8 cellular contexts compared by ENCODE assay signal in genomic region chr10:118341678-118342637, GRCh38. TPM values are rescaled to one million over a fixed set of nuclear protein-coding genes. Genes with fewer than 3 reads are reported as not detected.
A peak's percentile ranks its signal among the peaks of the same experiment; 100 is the strongest.
DNase-seq lines count a peak whose midpoint lies in the region; ATAC-seq and TF ChIP-seq lines count a peak whose summit lies in the region.

FAM204A (minus strand) TSS chr10:118342324; CDS start chr10:118336415, 5,909 bp downstream.

- H3K27me3 ChIP-seq in GM06990 (replicated peaks; ENCODE audit: control insufficient read depth, insufficient read depth, low read length), result no peaks in the 10 kb centered on the region

- H3K9me3 Mint-ChIP-seq in activated naive CD4-positive, alpha-beta T cell treated with anti-CD3 and anti-CD28 coated beads, Interleukin-2, amount 50 U/mL, for 24 hours, result no peaks in the 10 kb centered on the region

- peaks cover 56% of the 10 kb centered on the region for H3K4me1 Mint-ChIP-seq in activated naive CD4-positive, alpha-beta T cell treated with anti-CD3 and anti-CD28 coated beads, Interleukin-2, amount 50 U/mL, for 24 hours

- DNase-seq in GM06990 (ENCODE audit: extremely low read depth, insufficient read length) (peak; percentile 92), NCI-H1092 (lab: John Stamatoyannopoulos, UW) (peak; percentile 88), glomerular endothelial cell (ENCODE audit: extremely low read depth, low read depth, low spot score) (peak; percentile 67), occipital lobe (lab: John Stamatoyannopoulos, UW) (peak; percentile 91)

- no peaks in the 10 kb centered on the region for H3K27me3 Mint-ChIP-seq in activated naive CD4-positive, alpha-beta T cell treated with anti-CD3 and anti-CD28 coated beads, Interleukin-2, amount 50 U/mL, for 24 hours

- peak within 1 kb of the TSS; percentile 82 for H3K4me3 ChIP-seq in GM06990 (replicated peaks; ENCODE audit: low read depth, low read length)

- H3K27ac Mint-ChIP-seq in activated naive CD4-positive, alpha-beta T cell treated with anti-CD3 and anti-CD28 coated beads, Interleukin-2, amount 50 U/mL, for 24 hours, result peak within 1 kb of the TSS; percentile 95

- no peaks in the 10 kb centered on the region for H3K36me3 Mint-ChIP-seq in activated naive CD4-positive, alpha-beta T cell treated with anti-CD3 and anti-CD28 coated beads, Interleukin-2, amount 50 U/mL, for 24 hours

- peak within 1 kb of the TSS; percentile 76 for H3K27ac ChIP-seq in temporal lobe (ENCODE audit: low read depth, low read length)

- no peak for TF ChIP-seq CTCF in GM06990 (IDR thresholded peaks at IDR 0.05; ENCODE audit: insufficient read depth, low read length, poor library complexity, severe bottlenecking)

- ATAC-seq in HG02588 (IDR thresholded peaks at IDR 0.05; ENCODE audit: unreplicated experiment) (peak; percentile 100), SK-N-SH treated with all-trans-retinoic acid at 6 μM for 48 hours (peak; percentile 100)

- H3K4me3 Mint-ChIP-seq in activated naive CD4-positive, alpha-beta T cell treated with anti-CD3 and anti-CD28 coated beads, Interleukin-2, amount 50 U/mL, for 24 hours, result peak within 1 kb of the TSS; percentile 96

- H3K36me3 ChIP-seq in GM06990 (ENCODE audit: control insufficient read depth, insufficient read depth, low read length), result no peaks in the 10 kb centered on the region

TF ChIP-seq in SK-N-SH treated with all-trans-retinoic acid at 6 μM for 48 hours, 23 proteins besides CTCF, POLR2A, EP300 and RAD21:
- TF ChIP-seq SNAI2 (CRISPR knock-in tag; IDR thresholded peaks at IDR 0.05) (no peak), CSRNP3 (CRISPR knock-in tag; IDR thresholded peaks at IDR 0.05) (no peak), OSR1 (CRISPR knock-in tag; IDR thresholded peaks at IDR 0.05) (no peak), ESRRG (CRISPR knock-in tag; IDR thresholded peaks at IDR 0.05) (no peak), PPARA (CRISPR knock-in tag; IDR thresholded peaks at IDR 0.05; ENCODE audit: borderline replicate concordance) (no peak), ZNF565 (CRISPR knock-in tag; conservative IDR thresholded peaks at IDR 0.05; ENCODE audit: low read depth) (no peak), ZNF8 (CRISPR knock-in tag; IDR thresholded peaks at IDR 0.05) (no peak), ZNF70 (CRISPR knock-in tag; IDR thresholded peaks at IDR 0.05) (no peak), ZC3H10 (CRISPR knock-in tag; IDR thresholded peaks at IDR 0.05) (no peak), CSDC2 (CRISPR knock-in tag; IDR thresholded peaks at IDR 0.05) (no peak), TCF4 (CRISPR knock-in tag; IDR thresholded peaks at IDR 0.05; ENCODE audit: borderline replicate concordance) (no peak)
- TF ChIP-seq, protein P1, sequence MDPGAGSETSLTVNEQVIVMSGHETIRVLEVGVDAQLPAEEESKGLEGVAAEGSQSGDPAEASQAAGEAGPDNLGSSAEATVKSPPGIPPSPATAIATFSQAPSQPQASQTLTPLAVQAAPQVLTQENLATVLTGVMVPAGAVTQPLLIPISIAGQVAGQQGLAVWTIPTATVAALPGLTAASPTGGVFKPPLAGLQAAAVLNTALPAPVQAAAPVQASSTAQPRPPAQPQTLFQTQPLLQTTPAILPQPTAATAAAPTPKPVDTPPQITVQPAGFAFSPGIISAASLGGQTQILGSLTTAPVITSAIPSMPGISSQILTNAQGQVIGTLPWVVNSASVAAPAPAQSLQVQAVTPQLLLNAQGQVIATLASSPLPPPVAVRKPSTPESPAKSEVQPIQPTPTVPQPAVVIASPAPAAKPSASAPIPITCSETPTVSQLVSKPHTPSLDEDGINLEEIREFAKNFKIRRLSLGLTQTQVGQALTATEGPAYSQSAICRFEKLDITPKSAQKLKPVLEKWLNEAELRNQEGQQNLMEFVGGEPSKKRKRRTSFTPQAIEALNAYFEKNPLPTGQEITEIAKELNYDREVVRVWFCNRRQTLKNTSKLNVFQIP (CRISPR knock-in tag; IDR thresholded peaks at IDR 0.05; ENCODE audit: borderline replicate concordance, low read depth), result no peak

RNA-seq across cellular contexts. Expression of gene FAM204A, which starts in this region (rescaled TPM):
- 34.5 and 48.8 TPM in 2 replicates for total RNA-seq in glomerular endothelial cell
- 53.8 TPM for total RNA-seq in occipital lobe
- total RNA-seq in temporal lobe, result 38.1 TPM

Comparison
In these comparisons a context has a peak if more than half of its experiments do, and no peak if none do; other contexts are left out.
1. Peak in every context shown above with its lines: DNase-seq, ATAC-seq, H3K4me3 ChIP-seq and H3K27ac ChIP-seq.